In genomic region chr1:94496076-94496755, GRCh38 we compare ENCODE assay signal across 30 cellular contexts. TPM values are rescaled to one million over a fixed set of nuclear protein-coding genes. Genes with fewer than 3 reads are reported as not detected.
"Had no signal": no experiment of that assay in that cellular context is flagged by ENCODE, and none has a peak within 500 bp of the region (broad histone marks: within the 10 kb centered on the region; RNA-seq: fewer than 3 reads in every experiment).

No MANE protein-coding gene starts in this region.

- H3K27me3 Mint-ChIP-seq: activated CD4-positive, alpha-beta memory T cell treated with anti-CD3 and anti-CD28 coated beads, Interleukin-2, amount 10 ng/mL, durations not matched to agents 7 days and 5 days; activated CD4-positive, alpha-beta T cell treated with anti-CD3 and anti-CD28 coated beads, Interleukin-2, amount 10 ng/mL, durations not matched to agents 7 days and 5 days; activated naive CD8-positive, alpha-beta T cell; activated T-cell treated with anti-CD3 and anti-CD28 coated beads, Interleukin-2, amount 50 U/mL, for 24 hours; central memory CD8-positive, alpha-beta T cell; dendritic cell treated with granulocyte-macrophage colony-stimulating factor and Interleukin-4, amounts not matched to agents 40 ng/mL and 50 ng/mL, for 4 days had no signal

- H3K9me3 Mint-ChIP-seq: activated CD4-positive, alpha-beta memory T cell treated with anti-CD3 and anti-CD28 coated beads, Interleukin-2, amount 10 ng/mL, durations not matched to agents 7 days and 5 days; activated CD4-positive, alpha-beta T cell treated with anti-CD3 and anti-CD28 coated beads, Interleukin-2, amount 10 ng/mL, durations not matched to agents 7 days and 5 days; activated T-cell treated with anti-CD3 and anti-CD28 coated beads, Interleukin-2, amount 50 U/mL, for 24 hours; activated T-cell treated with anti-CD3 and anti-CD28 coated beads, Interleukin-2, amount 50 U/mL, for 72 hours; central memory CD8-positive, alpha-beta T cell; dendritic cell treated with granulocyte-macrophage colony-stimulating factor and Interleukin-4, amounts not matched to agents 40 ng/mL and 50 ng/mL, for 4 days; WTC11 had no signal

- H3K27ac ChIP-seq: brain microvascular endothelial cell, coronary artery, esophagus muscularis mucosa, foreskin keratinocyte, gastrocnemius medialis had no signal

- H3K4me3 Mint-ChIP-seq: activated CD4-positive, alpha-beta memory T cell treated with anti-CD3 and anti-CD28 coated beads, Interleukin-2, amount 10 ng/mL, durations not matched to agents 7 days and 5 days; activated CD4-positive, alpha-beta T cell treated with anti-CD3 and anti-CD28 coated beads, Interleukin-2, amount 10 ng/mL, durations not matched to agents 7 days and 5 days; activated naive CD8-positive, alpha-beta T cell; activated T-cell treated with anti-CD3 and anti-CD28 coated beads, Interleukin-2, amount 50 U/mL, for 24 hours; activated T-cell treated with anti-CD3 and anti-CD28 coated beads, Interleukin-2, amount 50 U/mL, for 72 hours; central memory CD8-positive, alpha-beta T cell; dendritic cell treated with granulocyte-macrophage colony-stimulating factor and Interleukin-4, amounts not matched to agents 40 ng/mL and 50 ng/mL, for 4 days; WTC11 had no signal

- H3K27ac Mint-ChIP-seq: activated CD4-positive, alpha-beta memory T cell treated with anti-CD3 and anti-CD28 coated beads, Interleukin-2, amount 10 ng/mL, durations not matched to agents 7 days and 5 days; activated CD4-positive, alpha-beta T cell treated with anti-CD3 and anti-CD28 coated beads, Interleukin-2, amount 10 ng/mL, durations not matched to agents 7 days and 5 days; activated naive CD8-positive, alpha-beta T cell; activated T-cell treated with anti-CD3 and anti-CD28 coated beads, Interleukin-2, amount 50 U/mL, for 24 hours; activated T-cell treated with anti-CD3 and anti-CD28 coated beads, Interleukin-2, amount 50 U/mL, for 72 hours; dendritic cell treated with granulocyte-macrophage colony-stimulating factor and Interleukin-4, amounts not matched to agents 40 ng/mL and 50 ng/mL, for 4 days; WTC11 had no signal

- DNase-seq: activated CD4-positive, alpha-beta memory T cell treated with anti-CD3 and anti-CD28 coated beads, Interleukin-2, amount 10 ng/mL, durations not matched to agents 7 days and 5 days; activated CD4-positive, alpha-beta T cell treated with anti-CD3 and anti-CD28 coated beads for 1 hour; activated CD4-positive, alpha-beta T cell treated with anti-CD3 and anti-CD28 coated beads for 4 hours; activated CD4-positive, alpha-beta T cell treated with anti-CD3 and anti-CD28 coated beads, Interleukin-2, amount 10 ng/mL, durations not matched to agents 7 days and 5 days; activated CD4-positive, alpha-beta T cell treated with anti-CD3 and anti-CD28 coated beads, Interleukin-2, amount 50 U/mL, for 4 hours; activated CD8-positive, alpha-beta memory T cell treated with anti-CD3 and anti-CD28 coated beads, Interleukin-2, amount 50 U/mL, for 48 hours; activated gamma-delta T cell treated with Interleukin-2 at 50 U/mL for 16 hours; activated naive CD4-positive, alpha-beta T cell treated with anti-CD3 and anti-CD28 coated beads, Interleukin-2, amount 50 U/mL, for 16 hours; activated naive CD4-positive, alpha-beta T cell treated with Interleukin-2 at 50 U/mL for 16 hours; activated T-cell treated with anti-CD3 and anti-CD28 coated beads for 4 hours; activated T-cell treated with anti-CD3 and anti-CD28 coated beads, Interleukin-2, amount 50 U/mL, for 24 hours; activated T-cell treated with anti-CD3 and anti-CD28 coated beads, Interleukin-2, amount 50 U/mL, for 72 hours; amniotic stem cell; anterior cingulate cortex; brain microvascular endothelial cell; effector CD8-positive, alpha-beta T cell; erythroblast; foreskin keratinocyte; gastrocnemius medialis; glutamatergic neuron; T-helper 2 cell had no signal

- FAIRE-seq: astrocyte, bronchial epithelial cell, endometrium had no signal

- ATAC-seq: activated T-cell treated with anti-CD3 and anti-CD28 coated beads, Interleukin-2, amount 50 U/mL, for 72 hours; foreskin keratinocyte; gastrocnemius medialis; WTC11 had no signal

- H3K4me1 Mint-ChIP-seq: activated CD4-positive, alpha-beta T cell treated with anti-CD3 and anti-CD28 coated beads, Interleukin-2, amount 10 ng/mL, durations not matched to agents 7 days and 5 days; central memory CD8-positive, alpha-beta T cell; WTC11 had no signal

RNA-seq across cellular contexts. Expression of gene F3, which starts 45.3 kb away (rescaled TPM):
- total RNA-seq: activated CD4-positive, alpha-beta T cell treated with anti-CD3 and anti-CD28 coated beads, Interleukin-2, amount 10 ng/mL, durations not matched to agents 7 days and 5 days had no signal
